12 cellular contexts compared by ENCODE assay signal in genomic region chrX:117973175-117974075, GRCh38.
DNase-seq lines count a peak whose midpoint lies in the region; ATAC-seq lines count a peak whose summit lies in the region.
"Had no signal": no experiment of that assay in that cellular context is flagged by ENCODE, and none has a peak within 500 bp of the region (broad histone marks: within the 10 kb centered on the region; RNA-seq: fewer than 3 reads in every experiment).

No MANE protein-coding gene starts in this region.

- H3K4me3 ChIP-seq in HAP-1 (no peak overlapping the region; the same call in 1 of the 2 replicates), ectodermal cell (ENCODE audit: insufficient read depth, low read depth, low read length) (no peak overlapping the region), rectal smooth muscle tissue (ENCODE audit: low read length) (peak overlapping the region; percentile 11)
- H3K4me3 ChIP-seq: skin epidermis had no signal

- no peaks in the 10 kb centered on the region for H3K36me3 Mint-ChIP-seq in stimulated activated naive B cell treated with anti-CD40 and anti-IgM and Interleukin-4, amounts not matched to agents 10 μg/mL and 1 μg/mL and 100 μg/mL, for 72 hours
- H3K36me3 Mint-ChIP-seq: activated naive CD8-positive, alpha-beta T cell; IgD-negative memory B cell had no signal

- in situ Hi-C loops in HAP-1 (cut with MboI; ENCODE audit: low sequenced_read_pairs) = no loop called here

- H3K27me3 ChIP-seq in HAP-1 (ENCODE audit: low read depth) (no peaks in the 10 kb centered on the region), ectodermal cell (ENCODE audit: control insufficient read depth, insufficient read depth, low read length, poor library complexity, severe bottlenecking) (no peaks in the 10 kb centered on the region), rectal smooth muscle tissue (ENCODE audit: control insufficient read depth, insufficient read depth, low read length) (no peaks in the 10 kb centered on the region)

- H3K36me3 ChIP-seq in HAP-1 (replicated peaks) = no peaks in the 10 kb centered on the region
- H3K36me3 ChIP-seq in ectodermal cell (ENCODE audit: control insufficient read depth, insufficient read depth, low read length) = no peaks in the 10 kb centered on the region
- no peaks in the 10 kb centered on the region for H3K36me3 ChIP-seq in rectal smooth muscle tissue (ENCODE audit: control insufficient read depth, insufficient read depth, low read length)

- no peaks in the 10 kb centered on the region for H3K27me3 Mint-ChIP-seq in stimulated activated naive B cell treated with anti-CD40 and anti-IgM and Interleukin-4, amounts not matched to agents 10 μg/mL and 1 μg/mL and 100 μg/mL, for 72 hours
- H3K27me3 Mint-ChIP-seq: activated naive CD8-positive, alpha-beta T cell; IgD-negative memory B cell; T-helper 17 cell had no signal

- no peak overlapping the region for H3K9ac ChIP-seq in rectal smooth muscle tissue (ENCODE audit: low read length)

- no peaks in the 10 kb centered on the region for H3K4me1 Mint-ChIP-seq in stimulated activated naive B cell treated with anti-CD40 and anti-IgM and Interleukin-4, amounts not matched to agents 10 μg/mL and 1 μg/mL and 100 μg/mL, for 72 hours
- H3K4me1 Mint-ChIP-seq: IgD-negative memory B cell, T-helper 17 cell had no signal

- no peak overlapping the region for H3K27ac Mint-ChIP-seq in stimulated activated naive B cell treated with anti-CD40 and anti-IgM and Interleukin-4, amounts not matched to agents 10 μg/mL and 1 μg/mL and 100 μg/mL, for 72 hours
- H3K27ac Mint-ChIP-seq: activated naive CD8-positive, alpha-beta T cell; IgD-negative memory B cell; T-helper 17 cell had no signal

- no peak for ATAC-seq in stimulated activated naive B cell treated with anti-CD40 and anti-IgM and Interleukin-4, amounts not matched to agents 10 μg/mL and 1 μg/mL and 100 μg/mL, for 72 hours (replicated peaks)
- ATAC-seq in GM21390 (IDR thresholded peaks at IDR 0.05; ENCODE audit: unreplicated experiment) = no peak
- ATAC-seq: T-helper 17 cell had no signal

- no peaks in the 10 kb centered on the region for H3K9me3 ChIP-seq in HAP-1
- no peaks in the 10 kb centered on the region for H3K9me3 ChIP-seq in ectodermal cell (ENCODE audit: control insufficient read depth, low read length)

- H3K9me3 Mint-ChIP-seq in stimulated activated naive B cell treated with anti-CD40 and anti-IgM and Interleukin-4, amounts not matched to agents 10 μg/mL and 1 μg/mL and 100 μg/mL, for 72 hours = no peaks in the 10 kb centered on the region
- H3K9me3 Mint-ChIP-seq: IgD-negative memory B cell had no signal

- peak overlapping the region; percentile 36 for H3K27ac ChIP-seq in ectodermal cell (ENCODE audit: insufficient read depth, low read depth, low read length, poor library complexity, severe bottlenecking)
- no peak overlapping the region for H3K27ac ChIP-seq in rectal smooth muscle tissue (ENCODE audit: low read depth, low read length)
- H3K27ac ChIP-seq: skin epidermis had no signal

- DNase-seq in HAP-1 (ENCODE audit: low spot score in 2 of 2) = peak; percentile 60 to 90
- DNase-seq in NCI-H146 treated with DMSO at 0.1 percent for 48 hours (lab: John Stamatoyannopoulos, UW; ENCODE audit: unreplicated experiment) = peak; percentile 84
- no peak for DNase-seq in stimulated activated naive B cell treated with anti-CD40 and anti-IgM and Interleukin-4, amounts not matched to agents 10 μg/mL and 1 μg/mL and 100 μg/mL, for 72 hours
- DNase-seq in activated CD4-positive, alpha-beta T cell treated with anti-CD3 and anti-CD28 coated beads for 48 hours = no peak
- DNase-seq: NK-92 treated with Interleukin-12 subunit alpha and Interleukin-12 subunit beta, amount 100 ng/mL, for 24 hours; T-helper 17 cell had no signal

- H3K4me3 Mint-ChIP-seq in stimulated activated naive B cell treated with anti-CD40 and anti-IgM and Interleukin-4, amounts not matched to agents 10 μg/mL and 1 μg/mL and 100 μg/mL, for 72 hours = no peak overlapping the region
- H3K4me3 Mint-ChIP-seq: activated naive CD8-positive, alpha-beta T cell; IgD-negative memory B cell; T-helper 17 cell had no signal

- H3K4me1 ChIP-seq in HAP-1 (peaks cover 26% of the 10 kb centered on the region), ectodermal cell (ENCODE audit: control insufficient read depth, insufficient read depth, low read length) (peaks cover 6% of the 10 kb centered on the region), rectal smooth muscle tissue (ENCODE audit: control insufficient read depth, insufficient read depth, low read length) (peaks cover 2% of the 10 kb centered on the region)

- WGBS in ectodermal cell, 2 experiments = 25 to 28% methylated on average over 7 of the region's 8 CpGs

Comparison
In these comparisons a context has a peak if more than half of its experiments do, and no peak if none do; other contexts are left out.
1. DNase-seq: peak in HAP-1 (2 of 2) and NCI-H146 treated with DMSO at 0.1 percent for 48 hours (single experiment); none in stimulated activated naive B cell treated with anti-CD40 and anti-IgM and Interleukin-4, amounts not matched to agents 10 μg/mL and 1 μg/mL and 100 μg/mL, for 72 hours (single experiment) and activated CD4-positive, alpha-beta T cell treated with anti-CD3 and anti-CD28 coated beads for 48 hours (single experiment).